Comparison of ENCODE assay signal across 18 cellular contexts in genomic region chr2:19102696-19103403, GRCh38.
DNase-seq lines count a peak whose midpoint lies in the region; ATAC-seq, FAIRE-seq and TF ChIP-seq lines count a peak whose summit lies in the region.
"Had no signal": no experiment of that assay in that cellular context is flagged by ENCODE, and none has a peak within 500 bp of the region (broad histone marks: within the 10 kb centered on the region; RNA-seq: fewer than 3 reads in every experiment).

No MANE protein-coding gene starts in this region.

- no peak for TF ChIP-seq CTCF in AG04450 (IDR thresholded peaks at IDR 0.05; ENCODE audit: low read depth, low read length)
- no peak for TF ChIP-seq CTCF in PC-3 (conservative IDR thresholded peaks at IDR 0.05; ENCODE audit: low read depth, low read length)
- TF ChIP-seq CTCF in epithelial cell of esophagus (IDR thresholded peaks at IDR 0.05; ENCODE audit: insufficient read depth, low read depth, low read length, missing control alignments), result no peak
- TF ChIP-seq CTCF in pancreas (IDR thresholded peaks at IDR 0.05), result no peak
- no peak for TF ChIP-seq CTCF in right atrium auricular region (IDR thresholded peaks at IDR 0.05)

- no peaks in the 10 kb centered on the region for H3K27me3 Mint-ChIP-seq in T-helper 17 cell
- H3K27me3 Mint-ChIP-seq: CD4-positive, alpha-beta T cell had no signal

- H3K9me3 ChIP-seq in AG04450 (ENCODE audit: control insufficient read depth, insufficient read depth, low read length) (no peaks in the 10 kb centered on the region), PC-3 (ENCODE audit: low read length) (no peaks in the 10 kb centered on the region), pancreas (no peaks in the 10 kb centered on the region), T-helper 17 cell (ENCODE audit: control insufficient read depth, low read length, poor library complexity, severe bottlenecking) (no peaks in the 10 kb centered on the region), right atrium auricular region (no peaks in the 10 kb centered on the region)
- H3K9me3 ChIP-seq: HAP-1 had no signal

- no peaks in the 10 kb centered on the region for H3K36me3 Mint-ChIP-seq in T-helper 17 cell (ENCODE audit: low read depth)

- no peak overlapping the region for H3K4me3 ChIP-seq in AG04450 (ENCODE audit: low read depth, low read length)
- H3K4me3 ChIP-seq in PC-3 (ENCODE audit: low read length), result no peak overlapping the region
- no peak overlapping the region for H3K4me3 ChIP-seq in epithelial cell of esophagus (ENCODE audit: low read length)
- H3K4me3 ChIP-seq in pancreas, result no peak overlapping the region
- no peak overlapping the region for H3K4me3 ChIP-seq in right atrium auricular region
- H3K4me3 ChIP-seq: BLaER1 treated with 17β-estradiol and CSF1 and Interleukin-3, amounts not matched to agents 10 nM and 100 nM; GM12878; HAP-1 had no signal

- POLR2A ChIA-PET in AG04450 (lab: Yijun Ruan, JAX) (no interaction called here), PC-3 (lab: Charles Lee; ENCODE audit: unreplicated experiment) (interaction anchor here (0.5 to 0.6 kb wide), 2 partner anchors 115 to 135 kb away, joined by 3 to 5 read pairs; no protein-coding TSS in a partner anchor)

- no TSS peak for BruUV-seq in PC-3 (replicated peaks; lab: Mats Ljungman, UMichigan)

- H3K27me3 ChIP-seq in AG04450 (ENCODE audit: control insufficient read depth, insufficient read depth, low read length) (no peaks in the 10 kb centered on the region), PC-3 (ENCODE audit: low read length) (no peaks in the 10 kb centered on the region), pancreas (no peaks in the 10 kb centered on the region), right atrium auricular region (no peaks in the 10 kb centered on the region)

- H3K36me3 ChIP-seq in PC-3 (ENCODE audit: low read depth, low read length), result no peaks in the 10 kb centered on the region
- no peaks in the 10 kb centered on the region for H3K36me3 ChIP-seq in pancreas
- no peaks in the 10 kb centered on the region for H3K36me3 ChIP-seq in right atrium auricular region
- H3K36me3 ChIP-seq: BLaER1 treated with 17β-estradiol and CSF1 and Interleukin-3, amounts not matched to agents 10 nM and 100 nM; HAP-1 had no signal

- H3K4me1 Mint-ChIP-seq in T-helper 17 cell, result no peaks in the 10 kb centered on the region

- H2AFZ ChIP-seq in PC-3 (ENCODE audit: low read length), result no peak overlapping the region

- peak overlapping the region; percentile 8; the same call in 1 of the 2 replicates for H3K4me2 ChIP-seq in PC-3 (ENCODE audit: low read length)
- H3K4me2 ChIP-seq: BLaER1 treated with 17β-estradiol and CSF1 and Interleukin-3, amounts not matched to agents 10 nM and 100 nM had no signal

- intact Hi-C loops in PC-3 (cut with micrococcal nuclease), result loop anchor here (1.0 to 5.0 kb wide), 2 partner anchors 56 to 219 kb away; no protein-coding TSS in a partner anchor
- intact Hi-C loops in pancreas (cut with DNase I), result no loop called here

- no peaks in the 10 kb centered on the region for H3K9me2 ChIP-seq in PC-3 (replicated peaks; ENCODE audit: low read length)

- H3K9ac ChIP-seq in PC-3 (ENCODE audit: low read length), result no peak overlapping the region
- H3K9ac ChIP-seq: BLaER1 treated with 17β-estradiol and CSF1 and Interleukin-3, amounts not matched to agents 10 nM and 100 nM had no signal

- DNase-seq in AG04450 (ENCODE audit: low read depth, low spot score) (peak; percentile 4), PC-3 (peak; percentile 79), epithelial cell of esophagus (ENCODE audit: low read depth) (peak; percentile 38), pancreas (peak in 3 of 6 donors; percentile 23 to 55 (median 32)), T-helper 17 cell (no peak), right atrium auricular region (ENCODE audit: low spot score) (no peak), epidermal melanocyte (ENCODE audit: insufficient read length, low spot score) (no peak), NCI-H2227 (lab: John Stamatoyannopoulos, UW; ENCODE audit: unreplicated experiment) (no peak)
- DNase-seq: 8988T; Calu3; CD4-positive, alpha-beta T cell; DMS 273 treated with DMSO at 0.1 percent for 48 hours had no signal

- WGBS in pancreas, 2 donors, result 36 to 38% methylated on average over 4 of the region's 4 CpGs

- FAIRE-seq in pancreas (lab: Jason Lieb, UNC), result no peak
- FAIRE-seq: GM12878, GM18507, H1 had no signal

- H3K4me3 Mint-ChIP-seq in T-helper 17 cell, result no peak overlapping the region
- H3K4me3 Mint-ChIP-seq: CD4-positive, alpha-beta T cell had no signal

- H3K4me1 ChIP-seq in PC-3 (ENCODE audit: insufficient read depth, low read length) (peaks cover 71% of the 10 kb centered on the region), pancreas (peaks cover 8 to 24% (median 9%) of the 10 kb centered on the region in 3 donors), right atrium auricular region (no peaks in the 10 kb centered on the region)
- H3K4me1 ChIP-seq: HAP-1 had no signal

- peak; percentile 53 for ATAC-seq in PC-3
- peak; percentile 91 to 97 (median 92) for ATAC-seq in pancreas
- ATAC-seq in T-helper 17 cell, result no peak
- ATAC-seq: GM12878 had no signal

- CTCF ChIA-PET in AG04450 (lab: Charles Lee), result no interaction called here
- CTCF ChIA-PET in PC-3 (lab: Charles Lee), result no interaction called here

- no peaks in the 10 kb centered on the region for H3K79me2 ChIP-seq in PC-3 (ENCODE audit: low read length)

- no peak overlapping the region for H3K27ac Mint-ChIP-seq in T-helper 17 cell
- H3K27ac Mint-ChIP-seq: CD4-positive, alpha-beta T cell had no signal

- H4K20me1 ChIP-seq in PC-3 (ENCODE audit: low read length), result no peaks in the 10 kb centered on the region
- H4K20me1 ChIP-seq: BLaER1 treated with 17β-estradiol and CSF1 and Interleukin-3, amounts not matched to agents 10 nM and 100 nM had no signal

- no peak overlapping the region for H3K27ac ChIP-seq in AG04450 (ENCODE audit: low read depth, low read length)
- peak overlapping the region; percentile 17 for H3K27ac ChIP-seq in PC-3 (ENCODE audit: low read length)
- H3K27ac ChIP-seq in pancreas, result peak overlapping the region in 3 of 4 donors; percentile 42 to 88 (median 59)
- H3K27ac ChIP-seq in right atrium auricular region, result no peak overlapping the region
- H3K27ac ChIP-seq: BLaER1 treated with 17β-estradiol and CSF1 and Interleukin-3, amounts not matched to agents 10 nM and 100 nM; HL-60 had no signal

- H3F3A ChIP-seq in PC-3 (ENCODE audit: low read length, unreplicated experiment), result no peaks in the 10 kb centered on the region

Comparison
In these comparisons a context has a peak if more than half of its experiments do, and no peak if none do; other contexts are left out.
1. DNase-seq: peak in AG04450 (single experiment), PC-3 (single experiment) and epithelial cell of esophagus (single experiment); none in T-helper 17 cell (0 of 3), right atrium auricular region (single experiment), epidermal melanocyte (single experiment) and NCI-H2227 (single experiment).
2. H3K27ac ChIP-seq: peak in PC-3 (single experiment) and pancreas (3 of 4); none in AG04450 (single experiment) and right atrium auricular region (0 of 2).